ENCODE assay signal across 8 cellular contexts in genomic region chr15:77896147-77897112, GRCh38.
DNase-seq lines count a peak whose midpoint lies in the region; ATAC-seq, FAIRE-seq and TF ChIP-seq lines count a peak whose summit lies in the region.
"Not testable (repeated sequence)": the region's sequence is repeated elsewhere in the genome, so short reads cannot be mapped to it uniquely, and the experiment has no call there.

No MANE protein-coding gene starts in this region.

- not testable (repeated sequence) for H3K79me2 ChIP-seq in osteoblast (ENCODE audit: insufficient read depth, low read length)

- not testable (repeated sequence) for H3K4me3 ChIP-seq in BE2C (ENCODE audit: low read depth, low read length); RWPE2 (ENCODE audit: severe bottlenecking); lower lobe of right lung; osteoblast (ENCODE audit: insufficient read depth, low read length); sigmoid colon

- H2AFZ ChIP-seq in osteoblast (ENCODE audit: low read length), result not testable (repeated sequence)

- intact Hi-C loops in Right ventricle myocardium inferior (cut with DNase I); left ventricle myocardium superior (cut with micrococcal nuclease); lower lobe of right lung (cut with DNase I); sigmoid colon (cut with DNase I): not testable (repeated sequence)

- H3K27me3 ChIP-seq in BE2C; lower lobe of right lung (ENCODE audit: low read depth); osteoblast (ENCODE audit: insufficient read depth, low read length); sigmoid colon: not testable (repeated sequence)
- H3K27me3 ChIP-seq in RWPE2 (ENCODE audit: insufficient read depth, poor library complexity, severe bottlenecking), result peaks cover 16% of the 10 kb centered on the region

- not testable (repeated sequence) for H3K4me2 ChIP-seq in osteoblast (ENCODE audit: insufficient read depth, low read length)

- peak; percentile 6 for DNase-seq in BE2C
- peak; percentile 56 for DNase-seq in RWPE2 (ENCODE audit: low spot score)
- peak; percentile 53 for DNase-seq in Right ventricle myocardium inferior (ENCODE audit: missing footprints)
- peak; percentile 25 for DNase-seq in left ventricle myocardium superior
- peak; percentile 39 for DNase-seq in lower lobe of right lung
- DNase-seq in osteoblast (ENCODE audit: insufficient read length, low spot score, missing footprints), result peak; percentile 49
- peak; percentile 38 for DNase-seq in sigmoid colon
- DNase-seq in urothelium cell line (ENCODE audit: low spot score), result not testable (repeated sequence)

- not testable (repeated sequence) for ATAC-seq in RWPE2 (ENCODE audit: low read depth); Right ventricle myocardium inferior; left ventricle myocardium superior; lower lobe of right lung

- TF ChIP-seq CTCF in BE2C (IDR thresholded peaks at IDR 0.05; ENCODE audit: low read depth, low read length); RWPE2 (IDR thresholded peaks at IDR 0.05; ENCODE audit: poor library complexity, severe bottlenecking); lower lobe of right lung (IDR thresholded peaks at IDR 0.05); osteoblast (IDR thresholded peaks at IDR 0.05; ENCODE audit: extremely low read depth, low read depth, low read length); sigmoid colon (IDR thresholded peaks at IDR 0.05): not testable (repeated sequence)

- H4K20me1 ChIP-seq in osteoblast (ENCODE audit: insufficient read depth, low read length), result not testable (repeated sequence)

- H3K27ac ChIP-seq in RWPE2 (ENCODE audit: poor library complexity, severe bottlenecking); lower lobe of right lung; osteoblast (ENCODE audit: low read depth, low read length); sigmoid colon: not testable (repeated sequence)

- not testable (repeated sequence) for TF ChIP-seq POLR2A in sigmoid colon (IDR thresholded peaks at IDR 0.05)

- not testable (repeated sequence) for H3K36me3 ChIP-seq in BE2C; RWPE2 (ENCODE audit: low read depth); lower lobe of right lung; osteoblast (ENCODE audit: insufficient read depth, low read length); sigmoid colon

- TF ChIP-seq EP300 in sigmoid colon (IDR thresholded peaks at IDR 0.05), result not testable (repeated sequence)

- not testable (repeated sequence) for H3K4me1 ChIP-seq in BE2C; RWPE2 (ENCODE audit: insufficient read depth, poor library complexity, severe bottlenecking); lower lobe of right lung; osteoblast (ENCODE audit: insufficient read depth, low read length); sigmoid colon

- FAIRE-seq in urothelium cell line (lab: Jason Lieb, UNC), result peak; percentile 67

- WGBS in sigmoid colon, 2 donors, result 87 to 89% methylated on average over 32 of the region's 32 CpGs

- H3K9me3 ChIP-seq in BE2C; RWPE2 (ENCODE audit: severe bottlenecking); lower lobe of right lung; osteoblast (ENCODE audit: low read depth, low read length); sigmoid colon: not testable (repeated sequence)
